8 cellular contexts compared by ENCODE assay signal in genomic region chr12:120121766-120122293, GRCh38. TPM values are rescaled to one million over a fixed set of nuclear protein-coding genes. Genes with fewer than 3 reads are reported as not detected.
DNase-seq lines count a peak whose midpoint lies in the region; ATAC-seq and TF ChIP-seq lines count a peak whose summit lies in the region.

No MANE protein-coding gene starts in this region.

- peak overlapping the region; percentile 43 for H3K27ac ChIP-seq in CD4-positive, alpha-beta memory T cell (ENCODE audit: low read depth, low read length)
- no peak overlapping the region for H3K27ac ChIP-seq in thyroid gland

- H3K9me3 Mint-ChIP-seq in CD4-positive, alpha-beta memory T cell = no peaks in the 10 kb centered on the region
- no peaks in the 10 kb centered on the region for H3K9me3 Mint-ChIP-seq in activated CD4-positive, alpha-beta memory T cell treated with anti-CD3 and anti-CD28 coated beads, Interleukin-2, amount 10 ng/mL, durations not matched to agents 7 days and 5 days

- no peaks in the 10 kb centered on the region for H3K9me3 ChIP-seq in CD4-positive, alpha-beta memory T cell (ENCODE audit: control insufficient read depth in 1 of 2, low read length in 2 of 2)
- no peaks in the 10 kb centered on the region for H3K9me3 ChIP-seq in thyroid gland

- peak in 3 of 5 donors; percentile 26 to 56 (median 35) for DNase-seq in CD4-positive, alpha-beta memory T cell
- no peak for DNase-seq in activated CD4-positive, alpha-beta memory T cell treated with anti-CD3 and anti-CD28 coated beads, Interleukin-2, amount 10 ng/mL, durations not matched to agents 7 days and 5 days
- no peak for DNase-seq in DMS79 treated with DMSO at 0.1 percent for 48 hours (lab: John Stamatoyannopoulos, UW)
- DNase-seq in thyroid gland = no peak
- no peak for DNase-seq in effector CD8-positive, alpha-beta T cell (lab: John Stamatoyannopoulos, UW)

- no peaks in the 10 kb centered on the region for H3K27me3 Mint-ChIP-seq in CD4-positive, alpha-beta memory T cell
- no peaks in the 10 kb centered on the region for H3K27me3 Mint-ChIP-seq in activated CD4-positive, alpha-beta memory T cell treated with anti-CD3 and anti-CD28 coated beads, Interleukin-2, amount 10 ng/mL, durations not matched to agents 7 days and 5 days

- POLR2A ChIA-PET in CD4-positive, alpha-beta memory T cell (lab: Charles Lee; ENCODE audit: partially characterized antibody) = interaction anchor here (1.2 to 4.9 kb wide), 5 partner anchors 12 to 170 kb away, joined by 5 to 27 read pairs (median 6); partner anchors contain the start of genes RNU4-1, RNU4-2 and RPLP0
- POLR2A ChIA-PET in activated CD4-positive, alpha-beta memory T cell treated with anti-CD3 and anti-CD28 coated beads, Interleukin-2, amount 10 ng/mL, durations not matched to agents 7 days and 5 days (lab: Charles Lee) = interaction anchor here (1.0 to 10.6 kb wide), 7 partner anchors 11 to 169 kb away, joined by 3 to 236 read pairs (median 14); partner anchors contain the start of genes BICDL1, GCN1, RNU4-1 and RNU4-2

- H3K27ac Mint-ChIP-seq in CD4-positive, alpha-beta memory T cell = peak overlapping the region; percentile 47 to 87 (median 85)
- H3K27ac Mint-ChIP-seq in activated CD4-positive, alpha-beta memory T cell treated with anti-CD3 and anti-CD28 coated beads, Interleukin-2, amount 10 ng/mL, durations not matched to agents 7 days and 5 days = peak overlapping the region; percentile 67

- 53 to 65% methylated on average over 4 of the region's 4 CpGs for WGBS in thyroid gland, 2 donors

- intact Hi-C loops in CD4-positive, alpha-beta memory T cell (cut with micrococcal nuclease) = no loop called here
- intact Hi-C loops in thyroid gland (cut with DNase I) = no loop called here

- H3K4me1 ChIP-seq in CD4-positive, alpha-beta memory T cell (ENCODE audit: insufficient read depth, low read length) = peaks cover 65% of the 10 kb centered on the region
- H3K4me1 ChIP-seq in thyroid gland = peaks cover 12 to 14% of the 10 kb centered on the region in 2 donors

- H3K4me1 Mint-ChIP-seq in CD4-positive, alpha-beta memory T cell = peaks cover 46 to 77% (median 60%) of the 10 kb centered on the region in 4 donors
- H3K4me1 Mint-ChIP-seq in activated CD4-positive, alpha-beta memory T cell treated with anti-CD3 and anti-CD28 coated beads, Interleukin-2, amount 10 ng/mL, durations not matched to agents 7 days and 5 days = peaks cover 75% of the 10 kb centered on the region

- H3K36me3 ChIP-seq in CD4-positive, alpha-beta memory T cell (ENCODE audit: insufficient read depth, low read length) = no peaks in the 10 kb centered on the region
- H3K36me3 ChIP-seq in thyroid gland = peaks cover 6 to 7% of the 10 kb centered on the region in 2 donors

- H3K4me3 ChIP-seq in CD4-positive, alpha-beta memory T cell (ENCODE audit: low read length in 2 of 2) = peak overlapping the region in 1 of 2 donors; percentile 7
- H3K4me3 ChIP-seq in thyroid gland (replicated peaks in 1 of 3) = no peak overlapping the region

- peak; percentile 41 for ATAC-seq in GM19035 (IDR thresholded peaks at IDR 0.05; ENCODE audit: unreplicated experiment)
- ATAC-seq in HG02981 (IDR thresholded peaks at IDR 0.05; ENCODE audit: unreplicated experiment) = peak; percentile 45
- no peak for ATAC-seq in HG02970 (IDR thresholded peaks at IDR 0.05; ENCODE audit: low FRiP score, unreplicated experiment)

- no peak for TF ChIP-seq POLR2A in thyroid gland (IDR thresholded peaks at IDR 0.05)

- no peaks in the 10 kb centered on the region for H3K27me3 ChIP-seq in CD4-positive, alpha-beta memory T cell (ENCODE audit: insufficient read depth, low read length)
- H3K27me3 ChIP-seq in thyroid gland = no peaks in the 10 kb centered on the region

- H3K36me3 Mint-ChIP-seq in CD4-positive, alpha-beta memory T cell = peaks cover 3 to 10% of the 10 kb centered on the region in 2 donors
- peaks cover 17% of the 10 kb centered on the region for H3K36me3 Mint-ChIP-seq in activated CD4-positive, alpha-beta memory T cell treated with anti-CD3 and anti-CD28 coated beads, Interleukin-2, amount 10 ng/mL, durations not matched to agents 7 days and 5 days (ENCODE audit: low read depth)

- CTCF ChIA-PET in CD4-positive, alpha-beta memory T cell (lab: Charles Lee; ENCODE audit: partially characterized antibody) = interaction anchor here (1.5 to 2.6 kb wide), 2 partner anchors 34 to 134 kb away, joined by 3 to 10 read pairs; no protein-coding TSS in a partner anchor
- CTCF ChIA-PET in activated CD4-positive, alpha-beta memory T cell treated with anti-CD3 and anti-CD28 coated beads, Interleukin-2, amount 10 ng/mL, durations not matched to agents 7 days and 5 days (lab: Charles Lee) = interaction anchor here (0.6 to 1.1 kb wide), 5 partner anchors 11 to 218 kb away, joined by 3 to 5 read pairs (median 4); partner anchors contain the start of gene PXN

- H3K4me3 Mint-ChIP-seq in CD4-positive, alpha-beta memory T cell = peak overlapping the region; percentile 36 to 72 (median 42)
- peak overlapping the region; percentile 14 for H3K4me3 Mint-ChIP-seq in activated CD4-positive, alpha-beta memory T cell treated with anti-CD3 and anti-CD28 coated beads, Interleukin-2, amount 10 ng/mL, durations not matched to agents 7 days and 5 days

- no peak for TF ChIP-seq CTCF in thyroid gland (IDR thresholded peaks at IDR 0.05)

RNA-seq across cellular contexts. Expression of gene RAB35, which starts 5.3 kb away (rescaled TPM):
- 10 to 100 TPM; 66.2 to 71.3 TPM for total RNA-seq in CD4-positive, alpha-beta memory T cell
- 10 to 100 TPM; 12.4 to 24.7 TPM for polyA plus RNA-seq in CD4-positive, alpha-beta memory T cell
- 10 to 100 TPM; 78.5 to 84.0 TPM for total RNA-seq in activated CD4-positive, alpha-beta memory T cell treated with anti-CD3 and anti-CD28 coated beads, Interleukin-2, amount 10 ng/mL, durations not matched to agents 7 days and 5 days
- total RNA-seq in thyroid gland = 10 to 100 TPM; 14.9 to 19.9 (median 17.4) TPM

Comparison
In these comparisons a context has a peak if more than half of its experiments do, and no peak if none do; other contexts are left out.
1. DNase-seq: peak in CD4-positive, alpha-beta memory T cell (3 of 5); none in activated CD4-positive, alpha-beta memory T cell treated with anti-CD3 and anti-CD28 coated beads, Interleukin-2, amount 10 ng/mL, durations not matched to agents 7 days and 5 days (single experiment), DMS79 treated with DMSO at 0.1 percent for 48 hours (single experiment), thyroid gland (0 of 2) and effector CD8-positive, alpha-beta T cell (single experiment).